Comparison of ENCODE assay signal across 14 cellular contexts in the genomic region with DNA sequence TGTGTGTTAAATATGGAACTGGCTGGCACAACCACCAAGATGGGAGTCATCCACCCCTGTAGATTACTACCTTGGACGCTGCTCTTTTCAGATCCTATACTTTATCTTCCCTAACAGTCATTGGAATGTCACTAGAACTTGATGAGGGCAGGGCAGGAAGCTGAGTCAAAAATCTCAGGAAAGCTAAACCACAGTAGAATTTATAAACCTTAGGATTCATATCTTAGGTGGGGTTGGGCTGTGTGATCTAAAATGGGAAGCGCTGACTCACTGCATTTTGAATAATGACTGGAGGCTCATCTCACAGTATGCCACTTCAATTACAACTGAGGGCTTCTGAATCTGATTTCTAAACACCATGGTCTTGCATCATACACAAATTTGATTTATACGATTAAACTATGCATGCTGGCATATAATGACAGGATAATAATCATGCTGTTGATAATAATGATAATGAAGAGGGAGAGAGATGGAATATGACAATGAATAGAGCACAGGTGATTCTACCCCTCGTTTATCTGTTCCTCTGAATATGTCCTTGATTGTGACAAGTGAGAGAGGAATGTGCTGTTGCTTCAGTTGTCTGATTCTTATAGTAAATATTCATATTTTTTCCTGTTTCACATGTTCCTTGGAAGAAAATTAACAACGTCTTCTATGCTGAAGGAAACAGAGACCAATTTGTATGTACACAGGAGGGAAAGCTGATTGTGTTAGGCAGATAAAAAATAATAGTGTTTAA.
A peak's percentile ranks its signal among the peaks of the same experiment; 100 is the strongest.
DNase-seq lines count a peak whose midpoint lies in the region; ATAC-seq, FAIRE-seq and TF ChIP-seq lines count a peak whose summit lies in the region.
"Had no signal": no experiment of that assay in that cellular context is flagged by ENCODE, and none has a peak within 500 bp of the region (broad histone marks: within the 10 kb centered on the region; RNA-seq: fewer than 3 reads in every experiment).

No MANE protein-coding gene starts in this region.

- TF ChIP-seq CTCF in left ventricle myocardium inferior (IDR thresholded peaks at IDR 0.05; ENCODE audit: borderline replicate concordance), result no peak

- no peak for FAIRE-seq in urothelium cell line (lab: Jason Lieb, UNC)

- H3K36me3 ChIP-seq in left ventricle myocardium inferior, result peaks cover 4% of the 10 kb centered on the region
- H3K36me3 ChIP-seq: thyroid gland had no signal

- no peak overlapping the region for H3K4me3 ChIP-seq in left ventricle myocardium inferior
- H3K4me3 ChIP-seq: mucosa of descending colon, thyroid gland had no signal

- peaks cover 17% of the 10 kb centered on the region for H3K4me1 ChIP-seq in left ventricle myocardium inferior
- H3K4me1 ChIP-seq: thyroid gland had no signal

- peaks cover 7% of the 10 kb centered on the region for H3K9me3 ChIP-seq in left ventricle myocardium inferior (replicated peaks)
- H3K9me3 ChIP-seq: thyroid gland had no signal

- ATAC-seq in Right ventricle myocardium superior (ENCODE audit: poor library complexity) (no peak), GM18907 (IDR thresholded peaks at IDR 0.05; ENCODE audit: unreplicated experiment) (no peak), HG02884 (IDR thresholded peaks at IDR 0.05; ENCODE audit: unreplicated experiment) (no peak)
- ATAC-seq: mucosa of descending colon had no signal

- no peaks in the 10 kb centered on the region for H3K27me3 ChIP-seq in left ventricle myocardium inferior (ENCODE audit: low read depth)
- H3K27me3 ChIP-seq: thyroid gland had no signal

- peak overlapping the region; percentile 38 for H3K27ac ChIP-seq in left ventricle myocardium inferior (replicated peaks)
- H3K27ac ChIP-seq: thyroid gland had no signal

- intact Hi-C loops in left ventricle myocardium inferior (cut with micrococcal nuclease) (no loop called here), Right ventricle myocardium superior (cut with DNase I) (no loop called here)

- DNase-seq in left ventricle myocardium inferior (no peak), Right ventricle myocardium superior (no peak), amniotic stem cell (lab: John Stamatoyannopoulos, UW) (peak; percentile 58), glomerular endothelial cell (ENCODE audit: extremely low read depth, low read depth, low spot score) (peak; percentile 29), urothelium cell line (ENCODE audit: low spot score) (peak; percentile 49), NOMO-1 treated with dmso at 0.1 percent for 144 hours (lab: John Stamatoyannopoulos, UW; ENCODE audit: unreplicated experiment) (no peak)
- DNase-seq: activated CD4-positive, alpha-beta memory T cell treated with anti-CD3 and anti-CD28 coated beads, Interleukin-2, amount 10 ng/mL, durations not matched to agents 7 days and 5 days; activated naive CD4-positive, alpha-beta T cell treated with anti-CD3 and anti-CD28 coated beads for 36 hours; mucosa of descending colon; MV-4-11; NCI-H774; thyroid gland had no signal

Comparison
In these comparisons a context has a peak if more than half of its experiments do, and no peak if none do; other contexts are left out.
1. DNase-seq: peak in amniotic stem cell (single experiment), glomerular endothelial cell (single experiment) and urothelium cell line (single experiment); none in left ventricle myocardium inferior (single experiment), Right ventricle myocardium superior (single experiment) and NOMO-1 treated with dmso at 0.1 percent for 144 hours (single experiment).